Comparison of ENCODE assay signal across 20 cellular contexts in the genomic region with DNA sequence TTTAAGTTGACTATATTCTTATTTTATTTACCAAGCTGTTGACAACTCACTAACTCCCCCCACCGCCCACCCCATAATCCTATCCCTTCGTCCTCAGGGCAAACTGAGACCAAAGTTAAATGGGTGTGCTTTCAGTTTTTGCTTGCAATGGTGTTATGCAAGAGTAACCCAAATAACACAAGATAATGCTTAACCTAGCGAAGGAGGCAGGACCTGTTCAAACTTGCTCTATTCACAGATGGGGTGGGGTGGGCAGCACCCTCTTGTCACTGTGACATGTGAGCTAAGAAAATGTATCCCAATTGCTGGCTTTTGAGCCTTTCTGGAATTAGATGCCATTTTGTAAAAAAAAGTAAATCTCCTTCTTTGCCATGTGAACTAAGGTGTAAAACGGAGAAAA. TPM values are rescaled to one million over a fixed set of nuclear protein-coding genes. Genes with fewer than 3 reads are reported as not detected.
DNase-seq lines count a peak whose midpoint lies in the region; ATAC-seq, FAIRE-seq and TF ChIP-seq lines count a peak whose summit lies in the region.
"Had no signal": no experiment of that assay in that cellular context is flagged by ENCODE, and none has a peak within 500 bp of the region (broad histone marks: within the 10 kb centered on the region; RNA-seq: fewer than 3 reads in every experiment).

No MANE protein-coding gene starts in this region.

- H3K4me3 ChIP-seq in vagina = no peak overlapping the region
- H3K4me3 ChIP-seq: BLaER1 treated with 17β-estradiol and CSF1 and Interleukin-3, amounts not matched to agents 10 nM and 100 nM had no signal

- no peak overlapping the region for H3K4me3 Mint-ChIP-seq in progenitor cell of endocrine pancreas (ENCODE audit: low read depth)
- H3K4me3 Mint-ChIP-seq: CD8-positive, alpha-beta T cell had no signal

- peak; percentile 5 for ATAC-seq in foreskin keratinocyte
- ATAC-seq in HG03521 (IDR thresholded peaks at IDR 0.05; ENCODE audit: unreplicated experiment) = no peak
- ATAC-seq: CD8-positive, alpha-beta T cell; HCT116; PC-3 had no signal

- TF ChIP-seq POLR2A in vagina (IDR thresholded peaks at IDR 0.05) = no peak

- TF ChIP-seq CTCF in foreskin keratinocyte (conservative IDR thresholded peaks at IDR 0.05) (no peak), progenitor cell of endocrine pancreas (IDR thresholded peaks at IDR 0.05; ENCODE audit: unreplicated experiment) (no peak), vagina (IDR thresholded peaks at IDR 0.05) (no peak)

- no peaks in the 10 kb centered on the region for H3K27me3 Mint-ChIP-seq in progenitor cell of endocrine pancreas

- H3K27ac ChIP-seq in foreskin keratinocyte = no peak overlapping the region
- no peak overlapping the region for H3K27ac ChIP-seq in vagina
- H3K27ac ChIP-seq: BLaER1 treated with 17β-estradiol and CSF1 and Interleukin-3, amounts not matched to agents 10 nM and 100 nM had no signal

- no peaks in the 10 kb centered on the region for H3K9me3 ChIP-seq in vagina

- H3K9me3 Mint-ChIP-seq in progenitor cell of endocrine pancreas (ENCODE audit: low read depth) = peaks cover 15% of the 10 kb centered on the region

- peak overlapping the region; percentile 37 for H3K27ac Mint-ChIP-seq in progenitor cell of endocrine pancreas
- H3K27ac Mint-ChIP-seq: CD8-positive, alpha-beta T cell had no signal

- DNase-seq in GM18507 (ENCODE audit: extremely low spot score, insufficient read length, low read depth) (no peak), NCI-H2171 treated with DMSO at 0.1 percent for 48 hours (lab: John Stamatoyannopoulos, UW) (peak; percentile 91), foreskin keratinocyte (peak; percentile 56 to 67), progenitor cell of endocrine pancreas (ENCODE audit: low spot score, unreplicated experiment) (no peak), GM19238 (ENCODE audit: insufficient read length, low spot score) (no peak), vagina (ENCODE audit: extremely low spot score in 2 of 2) (no peak)
- DNase-seq: CD8-positive, alpha-beta T cell; DMS79 treated with DMSO at 0.1 percent for 48 hours; KG1; MV-4-11; NCI-H1694 treated with DMSO at 0.1 percent for 48 hours; NCI-H2107; NCI-H226; NCI-H524 treated with DMSO at 0.1 percent for 48 hours; PC-3; RPMI8226; SIG-M5 had no signal

- no peaks in the 10 kb centered on the region for H3K27me3 ChIP-seq in foreskin keratinocyte
- no peaks in the 10 kb centered on the region for H3K27me3 ChIP-seq in vagina
- H3K27me3 ChIP-seq: BLaER1 treated with 17β-estradiol and CSF1 and Interleukin-3, amounts not matched to agents 10 nM and 100 nM had no signal

- peak; percentile 9 for FAIRE-seq in GM18507 (lab: Jason Lieb, UNC)

- H3K36me3 ChIP-seq in vagina = no peaks in the 10 kb centered on the region
- H3K36me3 ChIP-seq: BLaER1 treated with 17β-estradiol and CSF1 and Interleukin-3, amounts not matched to agents 10 nM and 100 nM had no signal

- H3K4me1 ChIP-seq in foreskin keratinocyte (peaks cover 29% of the 10 kb centered on the region), vagina (no peaks in the 10 kb centered on the region)
- H3K4me1 ChIP-seq: BLaER1 treated with 17β-estradiol and CSF1 and Interleukin-3, amounts not matched to agents 10 nM and 100 nM had no signal

- peaks cover 34% of the 10 kb centered on the region for H3K36me3 Mint-ChIP-seq in progenitor cell of endocrine pancreas (ENCODE audit: insufficient read depth)
- H3K36me3 Mint-ChIP-seq: CD8-positive, alpha-beta T cell had no signal

- intact Hi-C loops in vagina (cut with DNase I) = no loop called here

- peaks cover 27% of the 10 kb centered on the region for H3K4me1 Mint-ChIP-seq in progenitor cell of endocrine pancreas (ENCODE audit: low read depth)

RNA-seq across cellular contexts. Expression of gene GLIS3, which starts 40.4 kb away (rescaled TPM):
- total RNA-seq in foreskin keratinocyte = 1.2 and 1.5 TPM in 2 replicates
- 0.10 and 0.14 TPM in 2 replicates for polyA plus RNA-seq in foreskin keratinocyte
- total RNA-seq in progenitor cell of endocrine pancreas = 90.7 and 101 TPM in 2 replicates
- total RNA-seq in vagina = 33.4 TPM

Comparison
In these comparisons a context has a peak if more than half of its experiments do, and no peak if none do; other contexts are left out.
1. DNase-seq: peak in NCI-H2171 treated with DMSO at 0.1 percent for 48 hours (single experiment) and foreskin keratinocyte (2 of 2); none in GM18507 (single experiment), progenitor cell of endocrine pancreas (single experiment), GM19238 (single experiment) and vagina (0 of 2).
2. RNA of gene GLIS3, which starts 40.4 kb away (total RNA-seq): 90.7 to 101 TPM in progenitor cell of endocrine pancreas and 33.4 TPM in vagina (single experiment); 1.2 to 1.5 TPM in foreskin keratinocyte; every median in the first group is over 10 times any median in the second.